ENCODE assay signal across 9 cellular contexts in genomic region chr9:72592501-72593403, GRCh38.
DNase-seq lines count a peak whose midpoint lies in the region; ATAC-seq and TF ChIP-seq lines count a peak whose summit lies in the region.
"Had no signal": no experiment of that assay in that cellular context is flagged by ENCODE, and none has a peak within 500 bp of the region (broad histone marks: within the 10 kb centered on the region; RNA-seq: fewer than 3 reads in every experiment).

No MANE protein-coding gene starts in this region.

- TF ChIP-seq CTCF in GM06990 (IDR thresholded peaks at IDR 0.05; ENCODE audit: insufficient read depth, low read length, poor library complexity, severe bottlenecking) (peak; percentile 55), SU-DHL-6 (IDR thresholded peaks at IDR 0.05; ENCODE audit: insufficient read depth, low read length, poor library complexity, severe bottlenecking) (peak; percentile 79), endothelial cell (IDR thresholded peaks at IDR 0.05; ENCODE audit: unreplicated experiment) (peak; percentile 94)

- H3K36me3 Mint-ChIP-seq in endothelial cell (ENCODE audit: low read depth, unreplicated experiment), result no peaks in the 10 kb centered on the region
- H3K36me3 Mint-ChIP-seq: IgD-negative memory B cell had no signal

- no peaks in the 10 kb centered on the region for H3K79me2 ChIP-seq in SU-DHL-6 (ENCODE audit: insufficient read depth, low read length)
- no peaks in the 10 kb centered on the region for H3K79me2 ChIP-seq in mesendoderm (ENCODE audit: control insufficient read depth, insufficient read depth, low read length)

- DNase-seq in ACHN (peak; percentile 49), GM06990 (ENCODE audit: extremely low read depth, insufficient read length) (peak; percentile 15), NCI-H1092 treated with DMSO at 0.1 percent for 48 hours (lab: John Stamatoyannopoulos, UW) (peak; percentile 71), endothelial cell (ENCODE audit: low spot score) (peak; percentile 9), mesendoderm (peak; percentile 63)

- no peak overlapping the region for H3K27ac Mint-ChIP-seq in endothelial cell (ENCODE audit: unreplicated experiment)
- H3K27ac Mint-ChIP-seq: IgD-negative memory B cell had no signal

- in situ Hi-C loops in ACHN (cut with HindIII; ENCODE audit: low pct_ligation_motif_present, low pct_unique_long_range_greater_than_20kb, low sequenced_read_pairs), result no loop called here

- H3K79me1 ChIP-seq in mesendoderm (ENCODE audit: low read length), result no peaks in the 10 kb centered on the region

- no peaks in the 10 kb centered on the region for H3F3A ChIP-seq in SU-DHL-6 (ENCODE audit: insufficient read depth)

- H3K4me2 ChIP-seq in SU-DHL-6 (ENCODE audit: low read depth, low read length, poor library complexity, severe bottlenecking) (no peak overlapping the region), mesendoderm (ENCODE audit: low read length) (no peak overlapping the region)

- peaks cover 2% of the 10 kb centered on the region for H3K4me1 Mint-ChIP-seq in endothelial cell (ENCODE audit: unreplicated experiment)

- ATAC-seq in HG02588 (IDR thresholded peaks at IDR 0.05; ENCODE audit: unreplicated experiment), result peak; percentile 72
- ATAC-seq in GM19455 (IDR thresholded peaks at IDR 0.05; ENCODE audit: unreplicated experiment), result no peak

- H3K4me3 ChIP-seq in GM06990 (replicated peaks; ENCODE audit: low read depth, low read length) (no peak overlapping the region), SU-DHL-6 (ENCODE audit: insufficient read depth, low read length, poor library complexity, severe bottlenecking) (no peak overlapping the region), mesendoderm (ENCODE audit: low read length) (no peak overlapping the region)

- no peak overlapping the region for H2BK120ac ChIP-seq in mesendoderm (ENCODE audit: low read depth, low read length)

- no peaks in the 10 kb centered on the region for H3K9me3 ChIP-seq in SU-DHL-6 (ENCODE audit: insufficient read depth, low read length)

- no peak overlapping the region for H3K4me3 Mint-ChIP-seq in endothelial cell (ENCODE audit: unreplicated experiment)
- H3K4me3 Mint-ChIP-seq: IgD-negative memory B cell had no signal

- H4K5ac ChIP-seq in mesendoderm (ENCODE audit: low read length), result no peak overlapping the region

- H3K9me2 ChIP-seq in SU-DHL-6 (replicated peaks; ENCODE audit: insufficient read depth, low read length), result no peaks in the 10 kb centered on the region

- no peak overlapping the region for H2BK15ac ChIP-seq in mesendoderm (replicated peaks; ENCODE audit: low read depth)

- H3K4ac ChIP-seq in mesendoderm (ENCODE audit: low read depth, low read length), result no peak overlapping the region

- H2BK5ac ChIP-seq in mesendoderm (ENCODE audit: low read length), result no peak overlapping the region

- no peak overlapping the region for H3K23ac ChIP-seq in mesendoderm (ENCODE audit: low read length)

- H3K4me1 ChIP-seq in mesendoderm (ENCODE audit: control insufficient read depth, low read depth, low read length), result no peaks in the 10 kb centered on the region

- no peaks in the 10 kb centered on the region for H3K27me3 Mint-ChIP-seq in endothelial cell (ENCODE audit: unreplicated experiment)

- H4K8ac ChIP-seq in mesendoderm (ENCODE audit: low read depth, low read length), result no peak overlapping the region

- H3K56ac ChIP-seq in mesendoderm (ENCODE audit: low read length), result no peak overlapping the region

- no peak overlapping the region for H3K18ac ChIP-seq in mesendoderm (ENCODE audit: low read length)

- H2AK5ac ChIP-seq in mesendoderm (ENCODE audit: low read length), result no peak overlapping the region

- H3K9ac ChIP-seq in SU-DHL-6 (ENCODE audit: low read length) (no peak overlapping the region), mesendoderm (ENCODE audit: low read length) (no peak overlapping the region)

- no CpG with 5 or more reads among the region's 5 CpGs for WGBS in mesendoderm (ENCODE audit: extremely low coverage, insufficient coverage, low lambda C conversion rate)

- H3K27me3 ChIP-seq in GM06990 (replicated peaks; ENCODE audit: control insufficient read depth, insufficient read depth, low read length) (no peaks in the 10 kb centered on the region), SU-DHL-6 (ENCODE audit: low read length) (no peaks in the 10 kb centered on the region), mesendoderm (ENCODE audit: insufficient read depth, low read length, poor library complexity) (no peaks in the 10 kb centered on the region)

- H3K36me3 ChIP-seq in GM06990 (ENCODE audit: control insufficient read depth, insufficient read depth, low read length) (no peaks in the 10 kb centered on the region), SU-DHL-6 (ENCODE audit: low read length) (no peaks in the 10 kb centered on the region), mesendoderm (ENCODE audit: control insufficient read depth, insufficient read depth, low read length) (no peaks in the 10 kb centered on the region)

- H4K20me1 ChIP-seq in SU-DHL-6 (ENCODE audit: low read depth, low read length), result no peaks in the 10 kb centered on the region

- H3K9me3 Mint-ChIP-seq in endothelial cell (ENCODE audit: unreplicated experiment), result no peaks in the 10 kb centered on the region
- H3K9me3 Mint-ChIP-seq: IgD-negative memory B cell had no signal

- no peak overlapping the region for H3K27ac ChIP-seq in SU-DHL-6 (ENCODE audit: low read depth, low read length)
- H3K27ac ChIP-seq in mesendoderm (ENCODE audit: low read depth, low read length), result no peak overlapping the region

- no peak overlapping the region for H2AFZ ChIP-seq in SU-DHL-6 (ENCODE audit: low read depth, low read length, severe bottlenecking)

Comparison
In these comparisons a context has a peak if more than half of its experiments do, and no peak if none do; other contexts are left out.
1. DNase-seq: peak in every context shown above with its lines; median percentile 71 in NCI-H1092 treated with DMSO at 0.1 percent for 48 hours; 63 in mesendoderm; 49 in ACHN; 15 in GM06990; 9 in endothelial cell.